Comparison of ENCODE assay signal across 21 cellular contexts in genomic region chr17:38343608-38343980, GRCh38. TPM values are rescaled to one million over a fixed set of nuclear protein-coding genes. Genes with fewer than 3 reads are reported as not detected.
"Had no signal": no experiment of that assay in that cellular context is flagged by ENCODE, and none has a peak within 500 bp of the region (broad histone marks: within the 10 kb centered on the region; RNA-seq: fewer than 3 reads in every experiment).

Gene GPR179 (minus strand): TSS chr17:38343956. CDS start chr17:38343789, 167 bp downstream.

- H3K4me3 Mint-ChIP-seq: effector memory CD8-positive, alpha-beta T cell; naive B cell had no signal

- H3K4me3 ChIP-seq: hepatocyte, lung, pancreas, suprapubic skin, tibial artery, upper lobe of right lung, vagina had no signal

- H3K27ac ChIP-seq: hepatocyte, pancreas, suprapubic skin, tibial artery, upper lobe of right lung, vagina had no signal

- H3K9me3 ChIP-seq: pancreas, suprapubic skin, tibial artery, upper lobe of right lung, vagina had no signal

- H3K27ac Mint-ChIP-seq: effector memory CD8-positive, alpha-beta T cell; naive B cell; progenitor cell of endocrine pancreas had no signal

- H3K27me3 ChIP-seq: hepatocyte, pancreas, upper lobe of right lung, vagina had no signal

- H3K9me3 Mint-ChIP-seq: effector memory CD8-positive, alpha-beta T cell; naive B cell had no signal

- DNase-seq: effector memory CD8-positive, alpha-beta T cell; erythroblast; foreskin melanocyte; kidney; left cardiac atrium; left ventricle myocardium superior; mesenchymal stem cell; naive B cell; small intestine; stimulated activated CD4-positive, alpha-beta T cell treated with anti-CD3 and anti-CD28 coated beads, Interleukin-12 subunit alpha, Interleukin-12 subunit beta, amount 100 ng/mL, for 4 hours; stimulated activated naive CD4-positive, alpha-beta T cell treated with Interleukin-2 at 50 U/mL for 16 hours; tibial artery; upper lobe of right lung had no signal

- H3K4me1 Mint-ChIP-seq: naive B cell had no signal

- H3K36me3 Mint-ChIP-seq: naive B cell had no signal

- H3K4me2 ChIP-seq: hepatocyte had no signal

- ATAC-seq: effector memory CD8-positive, alpha-beta T cell; left cardiac atrium; left ventricle myocardium superior had no signal

- H3K36me3 ChIP-seq: pancreas, suprapubic skin, tibial artery, upper lobe of right lung, vagina had no signal

- H3K4me1 ChIP-seq: pancreas, suprapubic skin, tibial artery, upper lobe of right lung, vagina had no signal

- H3K79me2 ChIP-seq: hepatocyte had no signal

RNA-seq across cellular contexts. Expression of gene GPR179, which starts in this region (rescaled TPM):
- total RNA-seq: endothelial cell of umbilical vein, kidney, left ventricle myocardium superior, vagina had no signal
- polyA plus RNA-seq: endothelial cell of umbilical vein, neural cell had no signal
